In genomic region chr7:27154901-27155815, GRCh38 we compare ENCODE assay signal across 1 cellular context.
A peak's percentile ranks its signal among the peaks of the same experiment; 100 is the strongest.
TF ChIP-seq lines count a peak whose summit lies in the region.

No MANE protein-coding gene starts in this region.

TF ChIP-seq in HEK293, 187 proteins besides CTCF, POLR2A, EP300 and RAD21 (continued from another document):
- TF ChIP-seq PATZ1 (tag by site-specific recombination; IDR thresholded peaks at IDR 0.05) (no peak), ZNF513 (tag by site-specific recombination; IDR thresholded peaks at IDR 0.05) (peak; percentile 91), ZNF146 (tag by site-specific recombination; IDR thresholded peaks at IDR 0.05) (no peak), ZNF292 (tag by site-specific recombination; IDR thresholded peaks at IDR 0.05; ENCODE audit: borderline replicate concordance, low read depth) (no peak), ZNF362 (tag by site-specific recombination; IDR thresholded peaks at IDR 0.05) (no peak), MEIS1 (CRISPR knock-in tag; IDR thresholded peaks at IDR 0.05; ENCODE audit: borderline replicate concordance) (no peak)
TF ChIP-seq in HEK293: peak in this region for 3.
